Comparison of ENCODE assay signal across 9 cellular contexts in genomic region chr10:79381804-79382221, GRCh38. TPM values are rescaled to one million over a fixed set of nuclear protein-coding genes. Genes with fewer than 3 reads are reported as not detected.
DNase-seq lines count a peak whose midpoint lies in the region; FAIRE-seq and TF ChIP-seq lines count a peak whose summit lies in the region.
"Had no signal": no experiment of that assay in that cellular context is flagged by ENCODE, and none has a peak within 500 bp of the region (broad histone marks: within the 10 kb centered on the region; RNA-seq: fewer than 3 reads in every experiment).

No MANE protein-coding gene starts in this region.

- no peaks in the 10 kb centered on the region for H3K9me2 ChIP-seq in hepatocyte (replicated peaks; ENCODE audit: insufficient read depth)

- H3K36me3 ChIP-seq in adrenal gland (replicated peaks in 1 of 2) (peaks cover 0 to 7% of the 10 kb centered on the region in 2 donors), hepatocyte (replicated peaks; ENCODE audit: insufficient read depth, low read depth) (no peaks in the 10 kb centered on the region)

- no peaks in the 10 kb centered on the region for H3K27me3 ChIP-seq in adrenal gland
- no peaks in the 10 kb centered on the region for H3K27me3 ChIP-seq in hepatocyte

- peak; percentile 63 for DNase-seq in GOT3 (lab: John Stamatoyannopoulos, UW)
- DNase-seq in adrenal gland = peak in 4 of 7 donors; percentile 45 to 71 (median 46)
- peak; percentile 67 for DNase-seq in hepatocyte (ENCODE audit: low spot score)
- no peak for DNase-seq in AML-193 (lab: John Stamatoyannopoulos, UW)
- no peak for DNase-seq in DMS153 (lab: John Stamatoyannopoulos, UW)
- DNase-seq in NCI-H345 (lab: John Stamatoyannopoulos, UW) = no peak
- DNase-seq in GM12892 (ENCODE audit: insufficient read length) = no peak

- H3K79me2 ChIP-seq in hepatocyte = no peaks in the 10 kb centered on the region

- H3K4me1 ChIP-seq in adrenal gland (replicated peaks in 1 of 2) (peaks cover 0 to 11% of the 10 kb centered on the region in 2 donors), hepatocyte (ENCODE audit: insufficient read depth) (peaks cover 26% of the 10 kb centered on the region)

- 66 to 82% (median 75%) methylated on average over 4 to 11 of the region's 11 CpGs; no CpG with 5 or more reads in 1 of the 4 donors for WGBS in adrenal gland, 4 donors
- WGBS in hepatocyte (ENCODE audit: low lambda C conversion rate, missing lambda C conversion rate) = 53% methylated on average over 11 of the region's 11 CpGs

- peak overlapping the region in 3 of 5 donors; percentile 42 to 92 (median 73) for H3K27ac ChIP-seq in adrenal gland
- peak overlapping the region; percentile 90 for H3K27ac ChIP-seq in hepatocyte
- H3K27ac ChIP-seq in skin epidermis = peak overlapping the region in 12 of 21 experiments; percentile 6 to 83 (median 69)

- intact Hi-C loops in adrenal gland (cut with DNase I) = no loop called here

- no peak overlapping the region for H3K4me2 ChIP-seq in hepatocyte

- no peaks in the 10 kb centered on the region for H4K20me1 ChIP-seq in hepatocyte (ENCODE audit: insufficient read depth, poor library complexity, severe bottlenecking)

- no peak overlapping the region for H3K4me3 ChIP-seq in adrenal gland
- no peak overlapping the region for H3K4me3 ChIP-seq in hepatocyte
- H3K4me3 ChIP-seq in skin epidermis = no peak overlapping the region

- H2AFZ ChIP-seq in hepatocyte = no peak overlapping the region

- no peak for TF ChIP-seq POLR2A in adrenal gland (IDR thresholded peaks at IDR 0.05)
- TF ChIP-seq POLR2A in GM12892 (IDR thresholded peaks at IDR 0.05; ENCODE audit: low read depth, low read length) = no peak

- H3K9me3 ChIP-seq in adrenal gland (replicated peaks in 1 of 3) (no peaks in the 10 kb centered on the region), hepatocyte (ENCODE audit: low read depth) (no peaks in the 10 kb centered on the region)

- no peak for FAIRE-seq in GM12892 (lab: Jason Lieb, UNC)
- FAIRE-seq: GM18507 had no signal

- no peak for TF ChIP-seq CTCF in adrenal gland (IDR thresholded peaks at IDR 0.05)
- no peak for TF ChIP-seq CTCF in hepatocyte (IDR thresholded peaks at IDR 0.05; ENCODE audit: poor library complexity)

RNA-seq across cellular contexts. Expression of gene PPIF, which starts 34.5 kb away (rescaled TPM):
- total RNA-seq in adrenal gland = 100 to 1,000 TPM; 179 to 619 (median 259) TPM
- polyA plus RNA-seq in adrenal gland = 100 to 1,000 TPM in 1 of 3 donors, 10 to 100 TPM in 2; 43.8 to 564 (median 74.3) TPM
- 64.3 and 79.4 TPM in 2 replicates for total RNA-seq in hepatocyte
- 69.7 and 70.3 TPM in 2 replicates for polyA plus RNA-seq in hepatocyte
- polyA plus RNA-seq in GM12892 (2012; ENCODE audit: missing spikeins) = 71.2 TPM

Comparison
In these comparisons a context has a peak if more than half of its experiments do, and no peak if none do; other contexts are left out.
1. DNase-seq: peak in GOT3 (single experiment), adrenal gland (4 of 7) and hepatocyte (single experiment); none in AML-193 (0 of 2), DMS153 (single experiment), NCI-H345 (single experiment) and GM12892 (single experiment).
2. Peak in every context shown above with its lines, with median percentiles within 50 percentile points of each other: H3K27ac ChIP-seq.